ENCODE assay signal across 13 cellular contexts in genomic region chr3:16916840-16917239, GRCh38. TPM values are rescaled to one million over a fixed set of nuclear protein-coding genes. Genes with fewer than 3 reads are reported as not detected.
A peak's percentile ranks its signal among the peaks of the same experiment; 100 is the strongest.
DNase-seq lines count a peak whose midpoint lies in the region; ATAC-seq, FAIRE-seq and TF ChIP-seq lines count a peak whose summit lies in the region.
"Had no signal": no experiment of that assay in that cellular context is flagged by ENCODE, and none has a peak within 500 bp of the region (broad histone marks: within the 10 kb centered on the region; RNA-seq: fewer than 3 reads in every experiment).

No MANE protein-coding gene starts in this region.

- TF ChIP-seq CTCF in CD4-positive, alpha-beta T cell (IDR thresholded peaks at IDR 0.05): no peak
- TF ChIP-seq CTCF in choroid plexus epithelial cell (conservative IDR thresholded peaks at IDR 0.05; ENCODE audit: low read depth, low read length) (no peak), mucosa of descending colon (IDR thresholded peaks at IDR 0.05) (no peak), suprapubic skin (IDR thresholded peaks at IDR 0.05) (no peak)

- H3K27ac Mint-ChIP-seq in CD4-positive, alpha-beta T cell: peak overlapping the region; percentile 7

- no peaks in the 10 kb centered on the region for H3K9me3 ChIP-seq in CD4-positive, alpha-beta T cell (ENCODE audit: control insufficient read depth, low read length)
- H3K9me3 ChIP-seq in mucosa of descending colon (no peaks in the 10 kb centered on the region), suprapubic skin (no peaks in the 10 kb centered on the region)

- FAIRE-seq in GM12891 (lab: Jason Lieb, UNC): peak; percentile 76
- FAIRE-seq in urothelium cell line (lab: Jason Lieb, UNC): no peak

- ATAC-seq in CD4-positive, alpha-beta T cell (ENCODE audit: poor library complexity): no peak
- ATAC-seq in mucosa of descending colon: peak; percentile 55

- POLR2A ChIA-PET in CD4-positive, alpha-beta T cell (lab: Charles Lee): interaction anchor here (1.0 to 2.0 kb wide), 4 partner anchors 10 to 27 kb away, joined by 3 to 6 read pairs (median 3); no protein-coding TSS in a partner anchor

- 62% methylated on average over 5 of the region's 5 CpGs for WGBS in suprapubic skin

- H3K4me1 Mint-ChIP-seq in CD4-positive, alpha-beta T cell (ENCODE audit: low read depth): peaks cover 80% of the 10 kb centered on the region

- CTCF ChIA-PET in CD4-positive, alpha-beta T cell (lab: Charles Lee): no interaction called here

- H3K27me3 Mint-ChIP-seq in CD4-positive, alpha-beta T cell: no peaks in the 10 kb centered on the region

- TF ChIP-seq POLR2A in GM12891 (IDR thresholded peaks at IDR 0.05; ENCODE audit: low read depth, low read length) (no peak), suprapubic skin (IDR thresholded peaks at IDR 0.05) (no peak)

- H3K27me3 ChIP-seq in CD4-positive, alpha-beta T cell (ENCODE audit: control insufficient read depth, insufficient read depth, low read length): no peaks in the 10 kb centered on the region
- H3K27me3 ChIP-seq in suprapubic skin: no peaks in the 10 kb centered on the region

- peaks cover 20% of the 10 kb centered on the region for H3K4me1 ChIP-seq in mucosa of descending colon (ENCODE audit: low read depth)
- H3K4me1 ChIP-seq in suprapubic skin: no peaks in the 10 kb centered on the region

- DNase-seq in CD4-positive, alpha-beta T cell: no peak
- DNase-seq in GM12891 (ENCODE audit: insufficient read length, low spot score): no peak
- peak; percentile 11 for DNase-seq in choroid plexus epithelial cell (ENCODE audit: low read depth)
- no peak for DNase-seq in mucosa of descending colon
- no peak for DNase-seq in foreskin melanocyte
- no peak for DNase-seq in urothelium cell line (ENCODE audit: low spot score)
- no peak for DNase-seq in suprapubic skin (ENCODE audit: low spot score in 2 of 2)
- no peak for DNase-seq in globus pallidus (ENCODE audit: low spot score)
- DNase-seq: activated CD4-positive, alpha-beta T cell treated with anti-CD3 and anti-CD28 coated beads, Interleukin-2, amount 50 U/mL, for 48 hours; amniotic stem cell; head of caudate nucleus had no signal

- no peaks in the 10 kb centered on the region for H3K9me3 Mint-ChIP-seq in CD4-positive, alpha-beta T cell

- no peak overlapping the region for H3K4me3 ChIP-seq in choroid plexus epithelial cell (ENCODE audit: low read depth, low read length)
- H3K4me3 ChIP-seq in mucosa of descending colon: no peak overlapping the region
- no peak overlapping the region for H3K4me3 ChIP-seq in suprapubic skin
- H3K4me3 ChIP-seq: lung had no signal

- H3K36me3 Mint-ChIP-seq in CD4-positive, alpha-beta T cell (ENCODE audit: low read depth): no peaks in the 10 kb centered on the region

- no peak overlapping the region for H3K4me3 Mint-ChIP-seq in CD4-positive, alpha-beta T cell

- TF ChIP-seq EP300 in suprapubic skin (IDR thresholded peaks at IDR 0.05): no peak

- H3K27ac ChIP-seq in CD4-positive, alpha-beta T cell (ENCODE audit: low read depth, low read length): no peak overlapping the region
- no peak overlapping the region for H3K27ac ChIP-seq in suprapubic skin
- H3K27ac ChIP-seq: KMS-11 had no signal

- intact Hi-C loops in CD4-positive, alpha-beta T cell (cut with DNase I, micrococcal nuclease): no loop called here
- intact Hi-C loops in mucosa of descending colon (cut with DNase I, micrococcal nuclease): no loop called here

- H3K36me3 ChIP-seq in mucosa of descending colon (ENCODE audit: low read depth) (no peaks in the 10 kb centered on the region), suprapubic skin (no peaks in the 10 kb centered on the region)

TF ChIP-seq in GM12891, 5 proteins besides CTCF, POLR2A, EP300 and RAD21:
- TF ChIP-seq PAX5 (IDR thresholded peaks at IDR 0.05; ENCODE audit: insufficient read depth, low read length, severe bottlenecking) (no peak), SPI1 (IDR thresholded peaks at IDR 0.05; ENCODE audit: low read depth, low read length) (no peak), POLR2AphosphoS5 (IDR thresholded peaks at IDR 0.05; ENCODE audit: low read depth, low read length) (no peak), POU2F2 (IDR thresholded peaks at IDR 0.05; ENCODE audit: low read depth, low read length) (no peak), TAF1 (IDR thresholded peaks at IDR 0.05; ENCODE audit: low read depth, low read length) (no peak)
TF ChIP-seq in GM12891: peak in this region for 0.

RNA-seq across cellular contexts. Expression of gene PLCL2, which starts 32.1 kb away (rescaled TPM):
- total RNA-seq in CD4-positive, alpha-beta T cell: 10 to 100 TPM; 35.1 to 36.3 TPM
- 22.3 TPM for polyA plus RNA-seq in GM12891 (2012; ENCODE audit: low read depth, missing spikeins)
- total RNA-seq in mucosa of descending colon (10 to 100 TPM; 15.0 to 35.0 (median 18.8) TPM), suprapubic skin (1 to 10 TPM; 1.5 to 4.2 (median 1.9) TPM)
